In the genomic region with DNA sequence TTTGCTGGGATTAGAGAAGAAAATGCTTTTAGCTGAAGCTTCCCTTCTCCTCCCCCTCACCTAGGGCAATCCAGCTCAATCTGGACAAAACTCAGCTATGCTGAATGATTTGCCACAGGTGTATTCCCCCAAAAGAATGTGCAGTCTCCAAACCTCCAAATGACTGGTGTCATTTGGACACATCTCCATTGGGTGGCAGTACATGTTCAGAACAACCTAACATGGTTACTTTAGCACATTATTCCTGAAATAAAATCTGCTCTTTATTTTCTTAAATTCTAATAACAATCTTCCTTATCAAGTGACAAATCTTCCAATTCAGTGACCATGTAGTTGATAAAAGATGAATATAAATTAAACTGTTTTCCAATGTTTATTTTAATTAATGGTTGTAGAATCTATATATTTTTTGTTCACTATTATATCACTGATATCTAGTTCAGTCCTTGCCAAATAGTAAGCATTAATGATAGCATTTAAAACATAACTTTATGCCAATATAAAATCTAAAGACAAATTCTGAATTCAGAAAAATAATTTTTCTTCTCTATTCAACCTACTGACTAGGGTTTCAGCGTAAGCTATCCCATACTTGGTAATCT, we compare ENCODE assay signal across 8 cellular contexts.
DNase-seq lines count a peak whose midpoint lies in the region; ATAC-seq, FAIRE-seq and TF ChIP-seq lines count a peak whose summit lies in the region.

No MANE protein-coding gene starts in this region.

- H3K9me3 ChIP-seq in stomach: no peaks in the 10 kb centered on the region

- no peak for TF ChIP-seq EP300 in stomach (IDR thresholded peaks at IDR 0.05)

- no peak overlapping the region for H3K4me3 ChIP-seq in stomach

- peak in 5 of 7 experiments; percentile 30 to 49 (median 40) for TF ChIP-seq CTCF in stomach (IDR thresholded peaks at IDR 0.05)

- H3K27ac ChIP-seq in stomach: no peak overlapping the region

- TF ChIP-seq POLR2A in stomach (IDR thresholded peaks at IDR 0.05): no peak

- H3K27me3 ChIP-seq in stomach: no peaks in the 10 kb centered on the region

- ATAC-seq in HG03460 (IDR thresholded peaks at IDR 0.05; ENCODE audit: unreplicated experiment) (peak; percentile 50), SK-N-SH treated with all-trans-retinoic acid at 6 μM for 48 hours (peak; percentile 82)

- FAIRE-seq in frontal cortex (lab: Jason Lieb, UNC): peak; percentile 50

- 80 to 94% (median 86%) methylated on average over 1 of the region's 1 CpG for WGBS in stomach, 5 donors

- intact Hi-C loops in stomach (cut with DNase I; ENCODE audit: low total_unique reads): no loop called here

- DNase-seq in NCI-H82 (lab: John Stamatoyannopoulos, UW) (peak; percentile 34), NCI-H82 treated with DMSO at 0.1 percent for 48 hours (lab: John Stamatoyannopoulos, UW; ENCODE audit: unreplicated experiment) (no peak), frontal cortex (ENCODE audit: low spot score in 2 of 2) (peak in 1 of 2 donors; percentile 7), stomach (no peak), cerebellum (ENCODE audit: low spot score) (no peak), NCI-H128 (lab: John Stamatoyannopoulos, UW; ENCODE audit: unreplicated experiment) (no peak)

- H3K4me1 ChIP-seq in stomach: peaks cover 0 to 35% (median 19%) of the 10 kb centered on the region in 4 donors

- no peaks in the 10 kb centered on the region for H3K36me3 ChIP-seq in stomach

TF ChIP-seq in SK-N-SH treated with all-trans-retinoic acid at 6 μM for 48 hours, 23 proteins besides CTCF, POLR2A, EP300 and RAD21:
- TF ChIP-seq GLIS3 (CRISPR knock-in tag; IDR thresholded peaks at IDR 0.05): no peak
- TF ChIP-seq POU6F1 (CRISPR knock-in tag; IDR thresholded peaks at IDR 0.05; ENCODE audit: borderline replicate concordance, low read depth): no peak
- no peak for TF ChIP-seq TOX (CRISPR knock-in tag; IDR thresholded peaks at IDR 0.05; ENCODE audit: borderline replicate concordance)
- TF ChIP-seq BACH2 (CRISPR knock-in tag; IDR thresholded peaks at IDR 0.05; ENCODE audit: borderline replicate concordance): no peak
- no peak for TF ChIP-seq RARB (CRISPR knock-in tag; IDR thresholded peaks at IDR 0.05)
- TF ChIP-seq ZFP30 (CRISPR knock-in tag; IDR thresholded peaks at IDR 0.05): no peak
- TF ChIP-seq PATZ1 (CRISPR knock-in tag; IDR thresholded peaks at IDR 0.05; ENCODE audit: borderline replicate concordance): no peak
- no peak for TF ChIP-seq TSHZ2 (CRISPR knock-in tag; IDR thresholded peaks at IDR 0.05)
- TF ChIP-seq, protein P1, sequence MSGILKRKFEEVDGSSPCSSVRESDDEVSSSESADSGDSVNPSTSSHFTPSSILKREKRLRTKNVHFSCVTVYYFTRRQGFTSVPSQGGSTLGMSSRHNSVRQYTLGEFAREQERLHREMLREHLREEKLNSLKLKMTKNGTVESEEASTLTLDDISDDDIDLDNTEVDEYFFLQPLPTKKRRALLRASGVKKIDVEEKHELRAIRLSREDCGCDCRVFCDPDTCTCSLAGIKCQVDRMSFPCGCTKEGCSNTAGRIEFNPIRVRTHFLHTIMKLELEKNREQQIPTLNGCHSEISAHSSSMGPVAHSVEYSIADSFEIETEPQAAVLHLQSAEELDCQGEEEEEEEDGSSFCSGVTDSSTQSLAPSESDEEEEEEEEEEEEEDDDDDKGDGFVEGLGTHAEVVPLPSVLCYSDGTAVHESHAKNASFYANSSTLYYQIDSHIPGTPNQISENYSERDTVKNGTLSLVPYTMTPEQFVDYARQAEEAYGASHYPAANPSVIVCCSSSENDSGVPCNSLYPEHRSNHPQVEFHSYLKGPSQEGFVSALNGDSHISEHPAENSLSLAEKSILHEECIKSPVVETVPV (CRISPR knock-in tag; IDR thresholded peaks at IDR 0.05): no peak
- no peak for TF ChIP-seq OSR1 (CRISPR knock-in tag; IDR thresholded peaks at IDR 0.05)
- TF ChIP-seq TCF4 (CRISPR knock-in tag; IDR thresholded peaks at IDR 0.05; ENCODE audit: borderline replicate concordance): no peak
